ENCODE assay signal across 24 cellular contexts in the genomic region with DNA sequence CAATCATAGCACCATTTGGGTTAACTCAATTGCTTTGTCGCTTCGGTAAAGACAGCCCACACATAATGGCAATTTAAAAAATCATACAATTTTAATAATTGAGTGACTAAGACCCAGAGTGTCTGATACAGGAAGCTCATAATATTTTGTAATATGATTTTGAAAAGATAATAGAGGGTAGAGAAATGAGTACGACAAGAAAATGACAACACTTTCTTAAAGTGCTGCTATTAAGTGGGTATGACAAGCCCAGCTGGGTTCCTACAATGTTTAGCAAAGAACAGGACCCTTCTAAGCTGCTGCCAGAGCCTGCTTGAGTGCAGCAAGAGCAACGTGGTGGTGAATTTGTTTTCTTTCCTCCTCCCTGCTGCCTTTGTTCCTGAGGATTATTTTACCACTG.
"Had no signal": no experiment of that assay in that cellular context is flagged by ENCODE, and none has a peak within 500 bp of the region (broad histone marks: within the 10 kb centered on the region; RNA-seq: fewer than 3 reads in every experiment).

No MANE protein-coding gene starts in this region.

- H3K4me3 Mint-ChIP-seq: activated naive CD8-positive, alpha-beta T cell treated with anti-CD3 and anti-CD28 coated beads for 36 hours; naive thymus-derived CD4-positive, alpha-beta T cell; stimulated activated effector memory CD8-positive, alpha-beta T cell treated with anti-CD3 and anti-CD28 coated beads, Interleukin-12 subunit alpha, Interleukin-12 subunit beta, amount 100 ng/mL, for 72 hours; stimulated activated naive CD8-positive, alpha-beta T cell treated with anti-CD3 and anti-CD28 coated beads, Interleukin-15, amount 100 ng/mL, for 72 hours; T-helper 1 cell treated with Interleukin-12 subunit alpha and Interleukin-12 subunit beta and Interleukin-4 antibody, amounts not matched to agents 30 μg/mL and 1 μg/mL, for 36 hours had no signal

- DNase-seq: activated CD4-positive, alpha-beta T cell treated with anti-CD3 and anti-CD28 coated beads for 4 hours; activated CD4-positive, alpha-beta T cell treated with anti-CD3 and anti-CD28 coated beads, Interleukin-2, amount 50 U/mL, for 4 hours; activated effector memory CD4-positive, alpha-beta T cell treated with Interleukin-2 at 50 U/mL for 16 hours; activated naive CD4-positive, alpha-beta T cell treated with Interleukin-2 at 50 U/mL for 16 hours; activated naive CD8-positive, alpha-beta T cell treated with anti-CD3 and anti-CD28 coated beads for 36 hours; adrenal gland; body of pancreas; dermis blood vessel endothelial cell; effector CD4-positive, alpha-beta T cell; esophagus squamous epithelium; hippocampal formation; left cardiac atrium; midbrain; naive thymus-derived CD4-positive, alpha-beta T cell; sigmoid colon; small intestine; stimulated activated CD4-positive, alpha-beta T cell treated with anti-CD3 and anti-CD28 coated beads, Interleukin-4, amount 100 ng/mL, for 24 hours; stimulated activated naive CD8-positive, alpha-beta T cell treated with anti-CD3 and anti-CD28 coated beads, Interleukin-15, amount 100 ng/mL, for 72 hours; substantia nigra; T-helper 9 cell; upper lobe of left lung had no signal

- H3K9me3 Mint-ChIP-seq: activated naive CD8-positive, alpha-beta T cell treated with anti-CD3 and anti-CD28 coated beads for 36 hours; stimulated activated naive CD8-positive, alpha-beta T cell treated with anti-CD3 and anti-CD28 coated beads, Interleukin-15, amount 100 ng/mL, for 72 hours; T-helper 1 cell treated with Interleukin-12 subunit alpha and Interleukin-12 subunit beta and Interleukin-4 antibody, amounts not matched to agents 30 μg/mL and 1 μg/mL, for 36 hours had no signal

- H3K27ac Mint-ChIP-seq: activated naive CD8-positive, alpha-beta T cell treated with anti-CD3 and anti-CD28 coated beads for 36 hours; progenitor cell of endocrine pancreas; stimulated activated effector memory CD8-positive, alpha-beta T cell treated with anti-CD3 and anti-CD28 coated beads, Interleukin-12 subunit alpha, Interleukin-12 subunit beta, amount 100 ng/mL, for 72 hours; stimulated activated naive CD8-positive, alpha-beta T cell treated with anti-CD3 and anti-CD28 coated beads, Interleukin-15, amount 100 ng/mL, for 72 hours; T-helper 1 cell treated with Interleukin-12 subunit alpha and Interleukin-12 subunit beta and Interleukin-4 antibody, amounts not matched to agents 30 μg/mL and 1 μg/mL, for 36 hours had no signal

- H3K27me3 Mint-ChIP-seq: activated naive CD8-positive, alpha-beta T cell treated with anti-CD3 and anti-CD28 coated beads for 36 hours; naive thymus-derived CD4-positive, alpha-beta T cell; progenitor cell of endocrine pancreas; stimulated activated naive CD8-positive, alpha-beta T cell treated with anti-CD3 and anti-CD28 coated beads, Interleukin-15, amount 100 ng/mL, for 72 hours had no signal

- ATAC-seq: body of pancreas; naive thymus-derived CD4-positive, alpha-beta T cell; stimulated activated effector memory CD8-positive, alpha-beta T cell treated with anti-CD3 and anti-CD28 coated beads, Interleukin-12 subunit alpha, Interleukin-12 subunit beta, amount 100 ng/mL, for 72 hours; stimulated activated naive CD8-positive, alpha-beta T cell treated with anti-CD3 and anti-CD28 coated beads, Interleukin-15, amount 100 ng/mL, for 72 hours had no signal

- H3K4me1 Mint-ChIP-seq: activated naive CD8-positive, alpha-beta T cell treated with anti-CD3 and anti-CD28 coated beads for 36 hours; naive thymus-derived CD4-positive, alpha-beta T cell; stimulated activated effector memory CD8-positive, alpha-beta T cell treated with anti-CD3 and anti-CD28 coated beads, Interleukin-12 subunit alpha, Interleukin-12 subunit beta, amount 100 ng/mL, for 72 hours; stimulated activated naive CD8-positive, alpha-beta T cell treated with anti-CD3 and anti-CD28 coated beads, Interleukin-15, amount 100 ng/mL, for 72 hours had no signal

- H3K36me3 Mint-ChIP-seq: activated naive CD8-positive, alpha-beta T cell treated with anti-CD3 and anti-CD28 coated beads for 36 hours; naive thymus-derived CD4-positive, alpha-beta T cell; stimulated activated effector memory CD8-positive, alpha-beta T cell treated with anti-CD3 and anti-CD28 coated beads, Interleukin-12 subunit alpha, Interleukin-12 subunit beta, amount 100 ng/mL, for 72 hours had no signal
